17 cellular contexts compared by ENCODE assay signal in the genomic region with DNA sequence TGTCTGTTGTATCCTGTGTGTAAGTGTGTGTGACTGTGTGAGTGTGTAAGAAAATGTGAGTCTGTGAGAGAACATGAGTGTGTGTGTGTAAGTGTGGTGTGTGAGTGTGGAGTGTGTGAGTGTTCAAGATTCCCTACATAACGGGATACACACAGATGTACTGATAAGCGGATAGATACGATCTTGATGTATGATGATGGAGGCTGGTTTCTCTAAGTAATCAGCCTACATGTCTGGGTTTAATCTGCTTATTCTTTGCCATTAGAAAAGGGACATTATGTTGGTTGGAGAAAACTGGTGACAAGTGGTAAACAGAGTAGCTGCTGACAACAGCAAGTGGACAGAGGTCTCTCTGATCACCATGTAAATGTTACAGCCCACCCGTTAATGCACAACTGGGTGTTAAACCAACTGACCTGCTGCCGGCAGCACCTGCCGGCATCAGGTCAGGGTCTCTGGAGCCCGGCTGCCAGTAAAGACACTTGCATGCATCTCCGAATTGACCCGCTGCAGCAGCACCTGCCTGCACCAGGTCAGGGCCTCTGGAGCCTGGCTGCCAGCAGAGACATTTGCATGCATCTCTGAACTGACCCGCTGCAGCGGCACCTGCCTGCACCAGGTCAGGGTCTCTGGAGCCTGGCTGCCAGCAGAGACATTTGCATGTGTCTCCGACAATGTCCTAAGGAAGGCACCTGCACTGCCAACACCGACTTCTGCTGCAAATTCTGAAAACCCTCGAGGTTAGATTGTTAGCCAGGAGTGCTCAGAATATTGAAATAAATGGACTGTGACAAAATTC.
DNase-seq lines count a peak whose midpoint lies in the region; ATAC-seq and TF ChIP-seq lines count a peak whose summit lies in the region.
"Had no signal": no experiment of that assay in that cellular context is flagged by ENCODE, and none has a peak within 500 bp of the region (broad histone marks: within the 10 kb centered on the region; RNA-seq: fewer than 3 reads in every experiment).

No MANE protein-coding gene starts in this region.

- H4K20me1 ChIP-seq in OCI-LY1 (ENCODE audit: insufficient read depth, low read length) = no peaks in the 10 kb centered on the region

- H3K27me3 Mint-ChIP-seq in activated naive CD8-positive, alpha-beta T cell treated with anti-CD3 and anti-CD28 coated beads, Interleukin-2, amount 50 U/mL, for 24 hours = no peaks in the 10 kb centered on the region
- H3K27me3 Mint-ChIP-seq in activated naive CD8-positive, alpha-beta T cell treated with anti-CD3 and anti-CD28 coated beads for 36 hours = no peaks in the 10 kb centered on the region
- peaks cover 10% of the 10 kb centered on the region for H3K27me3 Mint-ChIP-seq in glutamatergic neuron (ENCODE audit: unreplicated experiment)
- H3K27me3 Mint-ChIP-seq in endothelial cell (ENCODE audit: unreplicated experiment) = no peaks in the 10 kb centered on the region
- H3K27me3 Mint-ChIP-seq: activated naive CD4-positive, alpha-beta T cell treated with anti-CD3 and anti-CD28 coated beads, Interleukin-2, amount 50 U/mL, for 24 hours; stimulated activated naive CD8-positive, alpha-beta T cell treated with anti-CD3 and anti-CD28 coated beads, Interleukin-15, Interleukin-2, amounts not matched to agents 100 ng/mL and 50 ng/mL, for 24 hours had no signal

- peak overlapping the region; percentile 99 for H3K27ac ChIP-seq in OCI-LY1 (ENCODE audit: low read depth, low read length, poor library complexity, severe bottlenecking)
- no peak overlapping the region for H3K27ac ChIP-seq in upper lobe of right lung
- no peak overlapping the region for H3K27ac ChIP-seq in thyroid gland
- H3K27ac ChIP-seq: breast epithelium had no signal

- 67 to 74% methylated on average over 11 to 14 of the region's 14 CpGs for WGBS in thyroid gland, 2 donors

- TF ChIP-seq CTCF in OCI-LY1 (IDR thresholded peaks at IDR 0.05; ENCODE audit: low read length) (no peak), glutamatergic neuron (IDR thresholded peaks at IDR 0.05; ENCODE audit: partially characterized antibody, unreplicated experiment) (no peak), upper lobe of right lung (IDR thresholded peaks at IDR 0.05) (no peak), endothelial cell (IDR thresholded peaks at IDR 0.05; ENCODE audit: unreplicated experiment) (no peak), thyroid gland (IDR thresholded peaks at IDR 0.05) (no peak)

- no peaks in the 10 kb centered on the region for H3K9me2 ChIP-seq in OCI-LY1 (ENCODE audit: low read depth, low read length)

- no peaks in the 10 kb centered on the region for H3K79me2 ChIP-seq in OCI-LY1 (ENCODE audit: insufficient read depth, low read length)

- DNase-seq in activated naive CD8-positive, alpha-beta T cell treated with anti-CD3 and anti-CD28 coated beads, Interleukin-2, amount 50 U/mL, for 24 hours = no peak
- no peak for DNase-seq in activated naive CD8-positive, alpha-beta T cell treated with anti-CD3 and anti-CD28 coated beads for 36 hours
- no peak for DNase-seq in glutamatergic neuron
- DNase-seq in upper lobe of right lung = no peak
- DNase-seq in endothelial cell (ENCODE audit: low spot score) = no peak
- no peak for DNase-seq in thyroid gland
- DNase-seq: GF-D8; NCI-H1930; NCI-H510A treated with DMSO at 0.1 percent for 48 hours; RPMI8226; stimulated activated CD4-positive, alpha-beta T cell treated with anti-CD3 and anti-CD28 coated beads, Interleukin-12 subunit alpha, Interleukin-12 subunit beta, amount 100 ng/mL, for 4 hours had no signal

- no peak overlapping the region for H2AFZ ChIP-seq in OCI-LY1 (ENCODE audit: low read length)

- peaks cover 34% of the 10 kb centered on the region for H3K36me3 Mint-ChIP-seq in activated naive CD8-positive, alpha-beta T cell treated with anti-CD3 and anti-CD28 coated beads, Interleukin-2, amount 50 U/mL, for 24 hours (ENCODE audit: low read depth)
- H3K36me3 Mint-ChIP-seq in activated naive CD8-positive, alpha-beta T cell treated with anti-CD3 and anti-CD28 coated beads for 36 hours = peaks cover 31% of the 10 kb centered on the region
- H3K36me3 Mint-ChIP-seq in glutamatergic neuron (ENCODE audit: unreplicated experiment) (no peaks in the 10 kb centered on the region), endothelial cell (ENCODE audit: low read depth, unreplicated experiment) (peaks cover 4% of the 10 kb centered on the region)

- no peak for ATAC-seq in activated naive CD8-positive, alpha-beta T cell treated with anti-CD3 and anti-CD28 coated beads, Interleukin-2, amount 50 U/mL, for 24 hours
- peak; percentile 45 for ATAC-seq in upper lobe of right lung
- ATAC-seq in HG03280 (IDR thresholded peaks at IDR 0.05; ENCODE audit: unreplicated experiment) = no peak
- ATAC-seq: activated CD4-positive, CD25-positive, alpha-beta regulatory T cell treated with anti-CD3 and anti-CD28 coated beads, Interleukin-2, amount 50 U/mL, for 24 hours had no signal

- peaks cover 12% of the 10 kb centered on the region for H3K4me1 Mint-ChIP-seq in activated naive CD8-positive, alpha-beta T cell treated with anti-CD3 and anti-CD28 coated beads, Interleukin-2, amount 50 U/mL, for 24 hours
- H3K4me1 Mint-ChIP-seq in activated naive CD8-positive, alpha-beta T cell treated with anti-CD3 and anti-CD28 coated beads for 36 hours = peaks cover 12% of the 10 kb centered on the region
- H3K4me1 Mint-ChIP-seq in glutamatergic neuron (ENCODE audit: low read depth, unreplicated experiment) = peaks cover 56% of the 10 kb centered on the region
- H3K4me1 Mint-ChIP-seq in endothelial cell (ENCODE audit: unreplicated experiment) = no peaks in the 10 kb centered on the region

- H3K27me3 ChIP-seq in OCI-LY1 (ENCODE audit: insufficient read depth, low read length) (no peaks in the 10 kb centered on the region), upper lobe of right lung (no peaks in the 10 kb centered on the region), thyroid gland (no peaks in the 10 kb centered on the region)
- H3K27me3 ChIP-seq: breast epithelium had no signal

- H3K4me2 ChIP-seq in OCI-LY1 (ENCODE audit: low read length) = peak overlapping the region; percentile 72

- H3F3A ChIP-seq in OCI-LY1 (ENCODE audit: insufficient read depth, low read length) = peaks cover 11% of the 10 kb centered on the region

- H3K9me3 Mint-ChIP-seq in activated naive CD8-positive, alpha-beta T cell treated with anti-CD3 and anti-CD28 coated beads, Interleukin-2, amount 50 U/mL, for 24 hours = no peaks in the 10 kb centered on the region
- peaks cover 3% of the 10 kb centered on the region for H3K9me3 Mint-ChIP-seq in activated naive CD8-positive, alpha-beta T cell treated with anti-CD3 and anti-CD28 coated beads for 36 hours
- H3K9me3 Mint-ChIP-seq in glutamatergic neuron (ENCODE audit: unreplicated experiment) (peaks cover 4% of the 10 kb centered on the region), endothelial cell (ENCODE audit: unreplicated experiment) (no peaks in the 10 kb centered on the region)
- H3K9me3 Mint-ChIP-seq: activated naive CD4-positive, alpha-beta T cell treated with anti-CD3 and anti-CD28 coated beads, Interleukin-2, amount 50 U/mL, for 24 hours; stimulated activated naive CD8-positive, alpha-beta T cell treated with anti-CD3 and anti-CD28 coated beads, Interleukin-15, Interleukin-2, amounts not matched to agents 100 ng/mL and 50 ng/mL, for 24 hours had no signal

- H3K9ac ChIP-seq in OCI-LY1 (ENCODE audit: low read length) = peak overlapping the region; percentile 68

- TF ChIP-seq POLR2A in thyroid gland (IDR thresholded peaks at IDR 0.05) = no peak

- intact Hi-C loops in upper lobe of right lung (cut with DNase I) (no loop called here), thyroid gland (cut with DNase I) (no loop called here)

- peaks cover 47% of the 10 kb centered on the region for H3K4me1 ChIP-seq in OCI-LY1 (ENCODE audit: insufficient read depth, low read length, severe bottlenecking)
- H3K4me1 ChIP-seq in upper lobe of right lung = no peaks in the 10 kb centered on the region
- peaks cover 6 to 21% of the 10 kb centered on the region in 2 donors for H3K4me1 ChIP-seq in thyroid gland
- H3K4me1 ChIP-seq: breast epithelium had no signal

- peak overlapping the region; percentile 8 for H3K27ac Mint-ChIP-seq in activated naive CD8-positive, alpha-beta T cell treated with anti-CD3 and anti-CD28 coated beads, Interleukin-2, amount 50 U/mL, for 24 hours
- no peak overlapping the region for H3K27ac Mint-ChIP-seq in activated naive CD8-positive, alpha-beta T cell treated with anti-CD3 and anti-CD28 coated beads for 36 hours
- H3K27ac Mint-ChIP-seq in glutamatergic neuron (ENCODE audit: unreplicated experiment) (peak overlapping the region; percentile 31), endothelial cell (ENCODE audit: unreplicated experiment) (no peak overlapping the region)
- H3K27ac Mint-ChIP-seq: activated naive CD4-positive, alpha-beta T cell treated with anti-CD3 and anti-CD28 coated beads, Interleukin-2, amount 50 U/mL, for 24 hours had no signal

- peaks cover 5% of the 10 kb centered on the region; the same call in 1 of the 2 replicates for H3K9me3 ChIP-seq in OCI-LY1 (ENCODE audit: low read length)
- no peaks in the 10 kb centered on the region for H3K9me3 ChIP-seq in upper lobe of right lung
- H3K9me3 ChIP-seq in thyroid gland = no peaks in the 10 kb centered on the region
- H3K9me3 ChIP-seq: breast epithelium had no signal

- H3K36me3 ChIP-seq in OCI-LY1 (ENCODE audit: insufficient read depth, low read length) = peaks cover 50% of the 10 kb centered on the region
- peaks cover 20% of the 10 kb centered on the region for H3K36me3 ChIP-seq in upper lobe of right lung
- H3K36me3 ChIP-seq in thyroid gland = peaks cover 0 to 3% of the 10 kb centered on the region in 2 donors
- H3K36me3 ChIP-seq: breast epithelium had no signal

- H3K4me3 ChIP-seq in OCI-LY1 (ENCODE audit: low read depth, low read length, poor library complexity, severe bottlenecking) (peak overlapping the region; percentile 49), upper lobe of right lung (no peak overlapping the region), thyroid gland (replicated peaks in 1 of 3) (no peak overlapping the region)
- H3K4me3 ChIP-seq: breast epithelium had no signal

- no peak overlapping the region for H3K4me3 Mint-ChIP-seq in activated naive CD8-positive, alpha-beta T cell treated with anti-CD3 and anti-CD28 coated beads, Interleukin-2, amount 50 U/mL, for 24 hours
- H3K4me3 Mint-ChIP-seq in activated naive CD8-positive, alpha-beta T cell treated with anti-CD3 and anti-CD28 coated beads for 36 hours = no peak overlapping the region
- H3K4me3 Mint-ChIP-seq in glutamatergic neuron (ENCODE audit: unreplicated experiment) (peak overlapping the region; percentile 8), endothelial cell (ENCODE audit: unreplicated experiment) (no peak overlapping the region)
- H3K4me3 Mint-ChIP-seq: activated naive CD4-positive, alpha-beta T cell treated with anti-CD3 and anti-CD28 coated beads, Interleukin-2, amount 50 U/mL, for 24 hours; stimulated activated naive CD8-positive, alpha-beta T cell treated with anti-CD3 and anti-CD28 coated beads, Interleukin-15, Interleukin-2, amounts not matched to agents 100 ng/mL and 50 ng/mL, for 24 hours had no signal

Comparison
In these comparisons a context has a peak if more than half of its experiments do, and no peak if none do; other contexts are left out.
1. H3K27ac Mint-ChIP-seq: peak in activated naive CD8-positive, alpha-beta T cell treated with anti-CD3 and anti-CD28 coated beads, Interleukin-2, amount 50 U/mL, for 24 hours (single experiment) and glutamatergic neuron (single experiment); none in activated naive CD8-positive, alpha-beta T cell treated with anti-CD3 and anti-CD28 coated beads for 36 hours (single experiment) and endothelial cell (single experiment).